Comparison of ENCODE assay signal across 36 cellular contexts in the genomic region with DNA sequence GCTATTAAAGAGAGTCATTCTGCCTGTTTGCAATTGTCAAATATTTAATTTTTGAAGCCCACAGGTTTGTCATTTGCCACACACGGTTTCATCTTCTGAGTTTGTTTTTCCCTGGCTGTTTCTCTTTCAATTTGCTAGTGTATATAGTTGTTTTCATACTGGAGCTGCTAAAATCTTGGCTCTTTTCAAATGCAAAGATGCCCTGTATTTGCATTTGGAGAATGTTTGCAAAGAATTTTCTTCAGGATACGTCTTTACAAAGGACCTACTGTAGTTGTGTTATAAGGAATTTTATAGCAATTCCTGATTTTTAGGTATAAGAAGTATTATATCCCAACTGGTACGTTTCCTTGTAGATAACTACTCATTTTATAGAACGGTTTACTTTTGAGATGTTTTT. TPM values are rescaled to one million over a fixed set of nuclear protein-coding genes. Genes with fewer than 3 reads are reported as not detected.
"Had no signal": no experiment of that assay in that cellular context is flagged by ENCODE, and none has a peak within 500 bp of the region (broad histone marks: within the 10 kb centered on the region; RNA-seq: fewer than 3 reads in every experiment).

No MANE protein-coding gene starts in this region.

- H3K4me1 Mint-ChIP-seq: immature natural killer cell; naive B cell; natural killer cell; stimulated activated memory B cell treated with anti-CD40 and anti-IgM and Interleukin-4, amounts not matched to agents 10 μg/mL and 1 μg/mL and 100 μg/mL, for 72 hours; stimulated activated naive CD8-positive, alpha-beta T cell treated with anti-CD3 and anti-CD28 coated beads, Interleukin-15, amount 100 ng/mL, for 72 hours had no signal

- H3K36me3 ChIP-seq: left lung, lower lobe of right lung, ovary, right atrium auricular region, right lobe of liver, tibial nerve, uterus had no signal

- H3K27ac Mint-ChIP-seq: immature natural killer cell; naive B cell; natural killer cell; progenitor cell of endocrine pancreas; stimulated activated memory B cell treated with anti-CD40 and anti-IgM and Interleukin-4, amounts not matched to agents 10 μg/mL and 1 μg/mL and 100 μg/mL, for 72 hours; stimulated activated naive CD8-positive, alpha-beta T cell treated with anti-CD3 and anti-CD28 coated beads, Interleukin-15, amount 100 ng/mL, for 72 hours; type B pancreatic cell had no signal

- H3K27ac ChIP-seq: left lung, lower lobe of right lung, ovary, right atrium auricular region, right lobe of liver, tibial nerve, uterus had no signal

- H3K4me3 Mint-ChIP-seq: immature natural killer cell; naive B cell; natural killer cell; stimulated activated memory B cell treated with anti-CD40 and anti-IgM and Interleukin-4, amounts not matched to agents 10 μg/mL and 1 μg/mL and 100 μg/mL, for 72 hours; stimulated activated naive CD8-positive, alpha-beta T cell treated with anti-CD3 and anti-CD28 coated beads, Interleukin-15, amount 100 ng/mL, for 72 hours; type B pancreatic cell had no signal

- H3K4me3 ChIP-seq: left lung, lower lobe of right lung, ovary, right atrium auricular region, right lobe of liver, smooth muscle cell, tibial nerve, uterus had no signal

- H3K9me3 Mint-ChIP-seq: type B pancreatic cell had no signal

- H3K9me3 ChIP-seq: left lung, lower lobe of right lung, ovary, right atrium auricular region, right lobe of liver, tibial nerve, uterus had no signal

- H3K27me3 ChIP-seq: left lung, ovary, right atrium auricular region, right lobe of liver, tibial nerve, uterus had no signal

- FAIRE-seq: islet of Langerhans, kidney had no signal

- H3K4me2 ChIP-seq: smooth muscle cell had no signal

- ATAC-seq: left colon; left lung; lower lobe of right lung; natural killer cell; right lobe of liver; stimulated activated memory B cell treated with anti-CD40 and anti-IgM and Interleukin-4, amounts not matched to agents 10 μg/mL and 1 μg/mL and 100 μg/mL, for 72 hours; stimulated activated naive CD8-positive, alpha-beta T cell treated with anti-CD3 and anti-CD28 coated beads, Interleukin-15, amount 100 ng/mL, for 72 hours had no signal

- H3K27me3 Mint-ChIP-seq: naive B cell; progenitor cell of endocrine pancreas; stimulated activated memory B cell treated with anti-CD40 and anti-IgM and Interleukin-4, amounts not matched to agents 10 μg/mL and 1 μg/mL and 100 μg/mL, for 72 hours; stimulated activated naive CD8-positive, alpha-beta T cell treated with anti-CD3 and anti-CD28 coated beads, Interleukin-15, amount 100 ng/mL, for 72 hours had no signal

- H3K4me1 ChIP-seq: left lung, lower lobe of right lung, right atrium auricular region, right lobe of liver, tibial nerve, uterus had no signal

- DNase-seq: hypothalamus; immature natural killer cell; kidney; left colon; left lung; lower lobe of right lung; mammary epithelial cell; mesenchymal stem cell; naive B cell; natural killer cell; ovary; right lobe of liver; stimulated activated CD4-positive, alpha-beta T cell treated with anti-CD3 and anti-CD28 coated beads, Interleukin-1b, Interleukin-23, amount 100 ng/mL, for 48 hours; stimulated activated CD4-positive, alpha-beta T cell treated with anti-CD3 and anti-CD28 coated beads, Interleukin-2, amount 100 ng/mL, for 48 hours; stimulated activated CD4-positive, alpha-beta T cell treated with anti-CD3 and anti-CD28 coated beads, Interleukin-4, amount 100 ng/mL, for 4 hours; stimulated activated CD8-positive, alpha-beta memory T cell treated with anti-CD3 and anti-CD28 coated beads, Interleukin-4, amount 100 ng/mL, for 48 hours; stimulated activated naive CD4-positive, alpha-beta T cell treated with Interleukin-2 at 50 U/mL for 16 hours; stimulated activated naive CD8-positive, alpha-beta T cell treated with anti-CD3 and anti-CD28 coated beads, Interleukin-15, amount 100 ng/mL, for 72 hours; substantia nigra; uterus had no signal

- H3K36me3 Mint-ChIP-seq: naive B cell; stimulated activated memory B cell treated with anti-CD40 and anti-IgM and Interleukin-4, amounts not matched to agents 10 μg/mL and 1 μg/mL and 100 μg/mL, for 72 hours; type B pancreatic cell had no signal

RNA-seq across cellular contexts. Expression of a gene that starts 48.0 kb away (rescaled TPM):
- total RNA-seq: kidney, left colon, left lung, liver, lower lobe of right lung, mammary epithelial cell, mononuclear cell, natural killer cell, omental fat pad, ovary, progenitor cell of endocrine pancreas, pulmonary artery endothelial cell, renal cortical epithelial cell, right atrium auricular region, right lobe of liver, skeletal muscle tissue, smooth muscle cell, temporal lobe, tibial nerve, ureter, uterus had no signal
- polyA plus RNA-seq: immature natural killer cell, liver, mammary epithelial cell, neural cell, ovary, smooth muscle cell had no signal
